ENCODE assay signal across 21 cellular contexts in the genomic region with DNA sequence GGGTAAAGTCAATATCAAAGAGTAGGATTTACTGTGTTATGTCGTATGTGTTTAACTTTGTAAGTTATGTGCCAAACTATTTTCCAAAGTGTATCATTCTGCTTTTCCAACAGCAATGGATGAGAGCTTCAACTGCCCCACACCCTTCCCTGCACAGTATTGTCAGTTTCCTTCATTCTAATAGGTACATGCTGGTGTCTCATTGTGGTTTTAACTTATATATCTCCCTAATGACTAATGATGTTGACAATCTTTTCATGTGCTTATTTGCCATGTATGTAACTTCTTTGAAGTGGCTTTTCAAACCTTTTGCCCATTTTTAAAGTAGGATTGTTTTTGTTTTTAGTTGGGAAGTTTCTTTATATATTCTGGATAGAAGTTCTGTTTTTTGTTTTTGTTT. TPM values are rescaled to one million over a fixed set of nuclear protein-coding genes. Genes with fewer than 3 reads are reported as not detected.
DNase-seq lines count a peak whose midpoint lies in the region; ATAC-seq, FAIRE-seq and TF ChIP-seq lines count a peak whose summit lies in the region.
"Had no signal": no experiment of that assay in that cellular context is flagged by ENCODE, and none has a peak within 500 bp of the region (broad histone marks: within the 10 kb centered on the region; RNA-seq: fewer than 3 reads in every experiment).

No MANE protein-coding gene starts in this region.

- H4K20me1 ChIP-seq in HepG2 (ENCODE audit: insufficient read depth, low read length): no peaks in the 10 kb centered on the region

- H3K36me3 ChIP-seq in HepG2 (replicated peaks in 1 of 2; ENCODE audit: control insufficient read depth in 1 of 2, insufficient read depth in 2 of 2, low read length in 2 of 2): peaks cover 1 to 10% of the 10 kb centered on the region in 2 experiments; a peak in 4 of 5 replicates
- no peaks in the 10 kb centered on the region for H3K36me3 ChIP-seq in right lobe of liver

- no peak for FAIRE-seq in HepG2 (lab: Jason Lieb, UNC)
- FAIRE-seq: A204.1 had no signal

- POLR2A ChIA-PET in HepG2 (lab: Yijun Ruan, JAX): interaction anchor here (1.0 to 6.2 kb wide), 2 partner anchors 15 to 42 kb away, joined by 3 to 160 read pairs; a partner anchor contains a TSS

- CTCF ChIA-PET in HepG2 (lab: Yijun Ruan, JAX; ENCODE audit: low intra/inter-chr PET ratio, low total read pairs): no interaction called here

- TF ChIP-seq RAD21 in HepG2 (CRISPR knock-in tag; IDR thresholded peaks at IDR 0.05): no peak

- in situ Hi-C loops in HepG2 (cut with HindIII; ENCODE audit: extremely low pct_ligation_motif_present, low pct_unique_long_range_greater_than_20kb): no loop called here

- WGBS in HepG2 (ENCODE audit: low lambda C conversion rate): 56% methylated on average over 1 of the region's 1 CpG
- 50% methylated on average over 1 of the region's 1 CpG for WGBS in right lobe of liver (ENCODE audit: insufficient coverage, low coverage, low lambda C conversion rate, missing lambda C conversion rate)

- H3K27me3 ChIP-seq in HepG2 (ENCODE audit: control insufficient read depth in 1 of 2, insufficient read depth in 2 of 2, low read length in 2 of 2) (no peaks in the 10 kb centered on the region), right lobe of liver (no peaks in the 10 kb centered on the region)
- H3K27me3 ChIP-seq: BLaER1 had no signal

- H2AFZ ChIP-seq in HepG2 (ENCODE audit: low read length): no peak overlapping the region
- H2AFZ ChIP-seq: GM23248 had no signal

- DNase-seq in HepG2 (ENCODE audit: low spot score) (no peak), right lobe of liver (no peak), SW480 (ENCODE audit: low spot score) (peak; percentile 83), fibroblast of mammary gland (ENCODE audit: low read depth) (peak; percentile 69), germinal center (ENCODE audit: low spot score) (no peak), NCI-H2029 treated with DMSO at 0.1 percent for 48 hours (lab: John Stamatoyannopoulos, UW) (no peak)
- DNase-seq in activated effector memory CD4-positive, alpha-beta T cell treated with Interleukin-2 at 50 U/mL for 16 hours: no peak
- DNase-seq: COR-L47, GDM1, GM23248, HCEC 1CT, NCI-H1105 treated with DMSO at 0.1 percent for 48 hours, NCI-H187, NCI-H2227 treated with DMSO at 0.1 percent for 48 hours, NCI-H524, NCI-H82, RPMI8226, SHP77 treated with DMSO at 0.1 percent for 48 hours, SK-N-SH had no signal

- H3K4me1 ChIP-seq in HepG2 (ENCODE audit: insufficient read depth, low read length): peaks cover 42% of the 10 kb centered on the region
- peaks cover 0 to 12% (median 0%) of the 10 kb centered on the region in 4 donors for H3K4me1 ChIP-seq in right lobe of liver

- no peak for TF ChIP-seq CTCF in HepG2 (CRISPR knock-in tag; IDR thresholded peaks at IDR 0.05)
- no peak for TF ChIP-seq CTCF in right lobe of liver (IDR thresholded peaks at IDR 0.05)
- no peak for TF ChIP-seq CTCF in fibroblast of mammary gland (conservative IDR thresholded peaks at IDR 0.05; ENCODE audit: control insufficient read depth, insufficient read depth, low read depth, low read length)

- ATAC-seq in HepG2 (no peak), right lobe of liver (no peak)

- no peak overlapping the region for H3K27ac ChIP-seq in HepG2 (ENCODE audit: extremely low read length, insufficient read depth, low read length)
- no peak overlapping the region for H3K27ac ChIP-seq in right lobe of liver
- H3K27ac ChIP-seq: BLaER1, GM23248 had no signal

- H3K79me2 ChIP-seq in HepG2 (ENCODE audit: insufficient read depth, low read length): peaks cover 83% of the 10 kb centered on the region

- no peak overlapping the region for H3K9ac ChIP-seq in HepG2 (ENCODE audit: insufficient read depth, low read depth, low read length)
- H3K9ac ChIP-seq: BLaER1, GM23248, SK-N-SH had no signal

- peak overlapping the region; percentile 26; the same call in 1 of the 2 replicates for H3K4me2 ChIP-seq in HepG2 (ENCODE audit: low read depth, low read length)
- H3K4me2 ChIP-seq: BLaER1, SK-N-SH had no signal

- no peak overlapping the region for H3K4me3 ChIP-seq in HepG2 (replicated peaks in 1 of 3; ENCODE audit: insufficient read depth in 1 of 3, low read depth in 2 of 3, low read length in 3 of 3)
- H3K4me3 ChIP-seq in right lobe of liver: no peak overlapping the region
- no peak overlapping the region for H3K4me3 ChIP-seq in fibroblast of mammary gland (ENCODE audit: control insufficient read depth, low read depth, low read length)
- H3K4me3 ChIP-seq: BLaER1, GM23248 had no signal

- TF ChIP-seq POLR2A in HepG2 (IDR thresholded peaks at IDR 0.05; ENCODE audit: insufficient read depth in 1 of 2, low read depth in 2 of 2, low read length in 2 of 2) (no peak), right lobe of liver (IDR thresholded peaks at IDR 0.05) (no peak)

- intact Hi-C loops in HepG2 (cut with micrococcal nuclease; ENCODE audit: unreplicated experiment): no loop called here
- intact Hi-C loops in right lobe of liver (cut with DNase I): no loop called here

- BruUV-seq in HepG2 (replicated peaks; lab: Mats Ljungman, UMichigan): no TSS peak

- H3K9me3 ChIP-seq in HepG2 (ENCODE audit: low read length) (peaks cover 8% of the 10 kb centered on the region), right lobe of liver (no peaks in the 10 kb centered on the region)

- TF ChIP-seq EP300 in HepG2 (IDR thresholded peaks at IDR 0.05; ENCODE audit: low read depth in 2 of 2, low read length in 2 of 2) (no peak; a peak in 1 of 4 replicates), HepG2 (CRISPR knock-in tag; IDR thresholded peaks at IDR 0.05; ENCODE audit: borderline replicate concordance) (no peak)

RNA-seq across cellular contexts. Expression of a gene that starts 3.8 kb away (rescaled TPM):
- total RNA-seq in HepG2 (2016; rRNA removed; fragmentation: Illumina TruSeq; extraction: Trizol): 36.2 and 45.1 TPM in 2 replicates
- total RNA-seq in HepG2 (2016; cell fraction: cytosol; rRNA removed; fragmentation: Illumina TruSeq; extraction: Trizol; ENCODE audit: low read depth): 12.8 and 12.9 TPM in 2 replicates
- total RNA-seq in HepG2 (2016; cell fraction: insoluble cytoplasmic fraction; rRNA removed; fragmentation: Illumina TruSeq; extraction: Trizol): 39.6 and 45.1 TPM in 2 replicates
- total RNA-seq in HepG2 (2016; cell fraction: membrane; rRNA removed; fragmentation: Illumina TruSeq; extraction: Trizol): 23.3 and 24.2 TPM in 2 replicates
- total RNA-seq in HepG2 (2016; cell fraction: nucleus; rRNA removed; fragmentation: Illumina TruSeq; extraction: Trizol): 19.1 and 19.2 TPM in 2 replicates
- polyA plus RNA-seq in HepG2 (2011; rRNA removed): 40.0 and 48.1 TPM in 2 replicates
- 32.7 and 34.5 TPM in 2 replicates for polyA plus RNA-seq in HepG2 (2011; cell fraction: cytosol; rRNA removed)
- polyA plus RNA-seq in HepG2 (2011; cell fraction: nucleus; rRNA removed): 37.9 and 40.4 TPM in 2 replicates
- polyA plus RNA-seq in HepG2 (2012): 44.8 and 46.5 TPM in 2 replicates
- 19.4 and 20.0 TPM in 2 replicates for polyA plus RNA-seq in HepG2 (2016; cell fraction: cytosol; fragmentation: Illumina TruSeq; extraction: Trizol; ENCODE audit: low read depth)
- 52.7 and 69.9 TPM in 2 replicates for polyA plus RNA-seq in HepG2 (2016; cell fraction: insoluble cytoplasmic fraction; fragmentation: Illumina TruSeq; extraction: Trizol; ENCODE audit: low read depth)
- 27.4 and 28.0 TPM in 2 replicates for polyA plus RNA-seq in HepG2 (2016; cell fraction: membrane; fragmentation: Illumina TruSeq; extraction: Trizol; ENCODE audit: low read depth)
- polyA plus RNA-seq in HepG2 (2016; cell fraction: nucleus; fragmentation: Illumina TruSeq; extraction: Trizol; ENCODE audit: insufficient read depth, low read depth): 38.1 and 41.2 TPM in 2 replicates
- polyA minus RNA-seq in HepG2 (2011; rRNA and poly(A)+ RNA removed; ENCODE audit: low replicate concordance): 14.4 and 19.9 TPM in 2 replicates
- 9.7 and 21.2 TPM in 2 replicates for polyA minus RNA-seq in HepG2 (2011; cell fraction: cytosol; rRNA and poly(A)+ RNA removed)
- 19.9 and 21.8 TPM in 2 replicates for polyA minus RNA-seq in HepG2 (2011; cell fraction: nucleus; rRNA and poly(A)+ RNA removed)
- total RNA-seq in right lobe of liver: 10 to 100 TPM; 15.2 to 32.3 (median 20.0) TPM

RNA-seq across cellular contexts. Expression of a gene that starts 13.4 kb away (rescaled TPM):
- total RNA-seq in HepG2 (2016; rRNA removed; fragmentation: Illumina TruSeq; extraction: Trizol) (107 and 132 TPM in 2 replicates), right lobe of liver (10 to 100 TPM; 74.2 to 91.8 (median 80.7) TPM)
- total RNA-seq in HepG2 (2016; cell fraction: cytosol; rRNA removed; fragmentation: Illumina TruSeq; extraction: Trizol; ENCODE audit: low read depth): 36.0 and 36.9 TPM in 2 replicates
- 106 and 131 TPM in 2 replicates for total RNA-seq in HepG2 (2016; cell fraction: insoluble cytoplasmic fraction; rRNA removed; fragmentation: Illumina TruSeq; extraction: Trizol)
- 22.4 and 24.3 TPM in 2 replicates for total RNA-seq in HepG2 (2016; cell fraction: membrane; rRNA removed; fragmentation: Illumina TruSeq; extraction: Trizol)
- total RNA-seq in HepG2 (2016; cell fraction: nucleus; rRNA removed; fragmentation: Illumina TruSeq; extraction: Trizol): 86.2 and 93.2 TPM in 2 replicates
- polyA plus RNA-seq in HepG2 (2011; rRNA removed): 132 and 163 TPM in 2 replicates
- 137 and 146 TPM in 2 replicates for polyA plus RNA-seq in HepG2 (2011; cell fraction: cytosol; rRNA removed)
- polyA plus RNA-seq in HepG2 (2011; cell fraction: nucleus; rRNA removed): 133 and 160 TPM in 2 replicates
- 134 and 189 TPM in 2 replicates for polyA plus RNA-seq in HepG2 (2012)
- polyA plus RNA-seq in HepG2 (2016; cell fraction: cytosol; fragmentation: Illumina TruSeq; extraction: Trizol; ENCODE audit: low read depth): 4.3 and 4.9 TPM in 2 replicates
- 108 and 115 TPM in 2 replicates for polyA plus RNA-seq in HepG2 (2016; cell fraction: insoluble cytoplasmic fraction; fragmentation: Illumina TruSeq; extraction: Trizol; ENCODE audit: low read depth)
- polyA plus RNA-seq in HepG2 (2016; cell fraction: membrane; fragmentation: Illumina TruSeq; extraction: Trizol; ENCODE audit: low read depth): 7.9 and 10.8 TPM in 2 replicates
- 108 and 116 TPM in 2 replicates for polyA plus RNA-seq in HepG2 (2016; cell fraction: nucleus; fragmentation: Illumina TruSeq; extraction: Trizol; ENCODE audit: insufficient read depth, low read depth)
- polyA minus RNA-seq in HepG2 (2011; rRNA and poly(A)+ RNA removed; ENCODE audit: low replicate concordance): 201 and 270 TPM in 2 replicates
- polyA minus RNA-seq in HepG2 (2011; cell fraction: cytosol; rRNA and poly(A)+ RNA removed): 108 and 137 TPM in 2 replicates
- 94.2 and 166 TPM in 2 replicates for polyA minus RNA-seq in HepG2 (2011; cell fraction: nucleus; rRNA and poly(A)+ RNA removed)

RNA-seq across cellular contexts. Expression of a gene that starts 44.0 kb away (rescaled TPM):
- total RNA-seq in HepG2 (2016; rRNA removed; fragmentation: Illumina TruSeq; extraction: Trizol) (76.9 and 92.4 TPM in 2 replicates), right lobe of liver (10 to 100 TPM; 14.0 to 30.0 (median 18.1) TPM)
- 16.1 and 17.3 TPM in 2 replicates for total RNA-seq in HepG2 (2016; cell fraction: cytosol; rRNA removed; fragmentation: Illumina TruSeq; extraction: Trizol; ENCODE audit: low read depth)
- total RNA-seq in HepG2 (2016; cell fraction: insoluble cytoplasmic fraction; rRNA removed; fragmentation: Illumina TruSeq; extraction: Trizol): 76.3 and 93.5 TPM in 2 replicates
- 22.7 and 23.6 TPM in 2 replicates for total RNA-seq in HepG2 (2016; cell fraction: membrane; rRNA removed; fragmentation: Illumina TruSeq; extraction: Trizol)
- 54.0 and 63.3 TPM in 2 replicates for total RNA-seq in HepG2 (2016; cell fraction: nucleus; rRNA removed; fragmentation: Illumina TruSeq; extraction: Trizol)
- polyA plus RNA-seq in HepG2 (2011; rRNA removed): 41.4 and 43.9 TPM in 2 replicates
- 42.7 and 50.0 TPM in 2 replicates for polyA plus RNA-seq in HepG2 (2011; cell fraction: cytosol; rRNA removed)
- polyA plus RNA-seq in HepG2 (2011; cell fraction: nucleus; rRNA removed): 26.1 and 32.0 TPM in 2 replicates
- polyA plus RNA-seq in HepG2 (2012): 34.4 and 41.8 TPM in 2 replicates
- polyA plus RNA-seq in HepG2 (2016; cell fraction: cytosol; fragmentation: Illumina TruSeq; extraction: Trizol; ENCODE audit: low read depth): 4.2 and 4.8 TPM in 2 replicates
- polyA plus RNA-seq in HepG2 (2016; cell fraction: insoluble cytoplasmic fraction; fragmentation: Illumina TruSeq; extraction: Trizol; ENCODE audit: low read depth): 86.5 and 94.7 TPM in 2 replicates
- 10.6 and 11.5 TPM in 2 replicates for polyA plus RNA-seq in HepG2 (2016; cell fraction: membrane; fragmentation: Illumina TruSeq; extraction: Trizol; ENCODE audit: low read depth)
- 62.8 and 66.6 TPM in 2 replicates for polyA plus RNA-seq in HepG2 (2016; cell fraction: nucleus; fragmentation: Illumina TruSeq; extraction: Trizol; ENCODE audit: insufficient read depth, low read depth)
- 57.7 and 87.7 TPM in 2 replicates for polyA minus RNA-seq in HepG2 (2011; rRNA and poly(A)+ RNA removed; ENCODE audit: low replicate concordance)
- polyA minus RNA-seq in HepG2 (2011; cell fraction: cytosol; rRNA and poly(A)+ RNA removed): 42.7 and 56.5 TPM in 2 replicates
- polyA minus RNA-seq in HepG2 (2011; cell fraction: nucleus; rRNA and poly(A)+ RNA removed): 57.8 and 68.4 TPM in 2 replicates

RNA-seq across cellular contexts. Expression of a gene that starts 51.0 kb away (rescaled TPM):
- total RNA-seq in HepG2 (2016; rRNA removed; fragmentation: Illumina TruSeq; extraction: Trizol) (37.3 and 39.9 TPM in 2 replicates), right lobe of liver (10 to 100 TPM in 3 of 6 experiments, 1 to 10 TPM in 3; 6.1 to 13.1 (median 10.2) TPM)
- 5.3 and 5.4 TPM in 2 replicates for total RNA-seq in HepG2 (2016; cell fraction: cytosol; rRNA removed; fragmentation: Illumina TruSeq; extraction: Trizol; ENCODE audit: low read depth)
- 34.7 and 39.3 TPM in 2 replicates for total RNA-seq in HepG2 (2016; cell fraction: insoluble cytoplasmic fraction; rRNA removed; fragmentation: Illumina TruSeq; extraction: Trizol)
- total RNA-seq in HepG2 (2016; cell fraction: membrane; rRNA removed; fragmentation: Illumina TruSeq; extraction: Trizol): 18.9 and 19.3 TPM in 2 replicates
- total RNA-seq in HepG2 (2016; cell fraction: nucleus; rRNA removed; fragmentation: Illumina TruSeq; extraction: Trizol): 16.9 and 19.9 TPM in 2 replicates
- 11.9 and 13.1 TPM in 2 replicates for polyA plus RNA-seq in HepG2 (2011; rRNA removed)
- polyA plus RNA-seq in HepG2 (2011; cell fraction: cytosol; rRNA removed): 9.7 and 11.4 TPM in 2 replicates
- polyA plus RNA-seq in HepG2 (2011; cell fraction: nucleus; rRNA removed): 9.3 and 9.8 TPM in 2 replicates
- 7.2 and 9.5 TPM in 2 replicates for polyA plus RNA-seq in HepG2 (2012)
- polyA plus RNA-seq in HepG2 (2016; cell fraction: cytosol; fragmentation: Illumina TruSeq; extraction: Trizol; ENCODE audit: low read depth): 3.1 and 3.2 TPM in 2 replicates
- polyA plus RNA-seq in HepG2 (2016; cell fraction: insoluble cytoplasmic fraction; fragmentation: Illumina TruSeq; extraction: Trizol; ENCODE audit: low read depth): 28.6 and 29.3 TPM in 2 replicates
- 8.0 and 8.8 TPM in 2 replicates for polyA plus RNA-seq in HepG2 (2016; cell fraction: membrane; fragmentation: Illumina TruSeq; extraction: Trizol; ENCODE audit: low read depth)
- polyA plus RNA-seq in HepG2 (2016; cell fraction: nucleus; fragmentation: Illumina TruSeq; extraction: Trizol; ENCODE audit: insufficient read depth, low read depth): 26.7 and 27.4 TPM in 2 replicates
- 8.3 and 9.3 TPM in 2 replicates for polyA minus RNA-seq in HepG2 (2011; rRNA and poly(A)+ RNA removed; ENCODE audit: low replicate concordance)
- polyA minus RNA-seq in HepG2 (2011; cell fraction: cytosol; rRNA and poly(A)+ RNA removed): 16.9 and 17.1 TPM in 2 replicates
- 11.1 and 13.6 TPM in 2 replicates for polyA minus RNA-seq in HepG2 (2011; cell fraction: nucleus; rRNA and poly(A)+ RNA removed)

Comparison
In these comparisons a context has a peak if more than half of its experiments do, and no peak if none do; other contexts are left out.
1. DNase-seq: peak in SW480 (single experiment) and fibroblast of mammary gland (single experiment); none in HepG2 (single experiment), right lobe of liver (0 of 3), activated effector memory CD4-positive, alpha-beta T cell treated with Interleukin-2 at 50 U/mL for 16 hours (single experiment), germinal center (single experiment) and NCI-H2029 treated with DMSO at 0.1 percent for 48 hours (single experiment).